ENCODE assay signal across 12 cellular contexts in genomic region chr17:73929860-73930430, GRCh38.
"Had no signal": no experiment of that assay in that cellular context is flagged by ENCODE, and none has a peak within 500 bp of the region (broad histone marks: within the 10 kb centered on the region; RNA-seq: fewer than 3 reads in every experiment).

No MANE protein-coding gene starts in this region.

- DNase-seq: activated CD4-positive, alpha-beta memory T cell treated with anti-CD3 and anti-CD28 coated beads for 36 hours; caudate nucleus; cortex of kidney; erythroblast; hypothalamus; naive B cell; posterior cingulate gyrus; right cardiac atrium; uterus had no signal

- H3K36me3 ChIP-seq: neutrophil, uterus had no signal

- ATAC-seq: right cardiac atrium had no signal

- H3K4me2 ChIP-seq: smooth muscle cell had no signal

- H3K27ac ChIP-seq: neutrophil, uterus had no signal

- H3K9me3 ChIP-seq: neutrophil, uterus had no signal

- H3K4me3 ChIP-seq: lung, smooth muscle cell, uterus had no signal

- H3K27me3 ChIP-seq: uterus had no signal

- H3K4me1 ChIP-seq: uterus had no signal
